Comparison of ENCODE assay signal across 8 cellular contexts in the genomic region with DNA sequence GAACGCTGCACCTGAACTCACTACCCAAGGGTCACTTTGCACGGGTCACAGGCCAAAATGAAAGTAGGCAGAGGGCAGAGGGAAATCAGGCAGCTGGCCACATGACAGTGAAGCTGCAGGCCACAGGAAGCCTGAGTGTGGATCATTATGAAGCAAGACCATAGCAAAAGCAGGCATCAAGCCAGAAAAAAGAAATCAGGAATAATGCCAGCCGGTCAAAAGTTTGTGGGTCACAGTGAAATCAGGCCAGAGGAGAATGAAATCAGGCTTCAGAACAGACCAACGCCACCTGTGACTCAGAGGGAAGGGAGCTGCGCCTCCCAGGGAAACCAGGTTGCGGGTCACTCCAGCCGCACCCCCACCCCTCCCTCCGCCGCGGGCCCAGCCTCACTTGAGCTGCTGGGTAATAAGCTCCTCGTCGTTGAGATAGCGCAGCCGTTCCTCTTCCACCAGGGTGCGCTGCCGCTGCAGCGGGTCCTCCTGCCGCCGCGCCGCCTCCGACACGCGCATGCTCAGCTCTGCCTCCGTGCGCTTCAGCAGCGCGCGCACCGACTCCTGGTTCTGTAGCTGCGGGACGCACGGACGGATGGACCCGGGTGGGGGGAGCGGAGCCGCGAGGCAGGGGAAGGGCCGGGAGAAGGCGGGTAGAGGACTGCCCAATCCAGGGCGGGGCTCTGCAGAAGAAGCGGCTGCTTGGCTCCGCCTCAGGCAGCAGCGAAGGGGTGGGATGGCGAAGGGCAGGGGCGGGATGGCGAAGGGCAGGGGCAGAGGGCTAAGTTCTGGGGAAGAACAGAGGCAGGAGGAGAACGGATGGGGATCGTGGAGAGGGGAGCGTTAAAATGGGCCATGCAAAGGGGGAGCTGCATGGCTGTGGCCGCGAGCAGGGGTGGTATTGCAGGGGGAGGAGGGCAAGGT. TPM values are rescaled to one million over a fixed set of nuclear protein-coding genes. Genes with fewer than 3 reads are reported as not detected.
DNase-seq lines count a peak whose midpoint lies in the region; ATAC-seq and TF ChIP-seq lines count a peak whose summit lies in the region.

No MANE protein-coding gene starts in this region.

- H3K9me3 ChIP-seq in right lobe of liver, result no peaks in the 10 kb centered on the region

- H3K27me3 Mint-ChIP-seq in activated CD4-positive, alpha-beta memory T cell treated with anti-CD3 and anti-CD28 coated beads, Interleukin-2, amount 10 ng/mL, durations not matched to agents 7 days and 5 days, result peaks cover 55% of the 10 kb centered on the region

- POLR2A ChIA-PET in activated CD4-positive, alpha-beta memory T cell treated with anti-CD3 and anti-CD28 coated beads, Interleukin-2, amount 10 ng/mL, durations not matched to agents 7 days and 5 days (lab: Charles Lee), result interaction anchor here (0.6 to 2.8 kb wide), 12 partner anchors 9 to 174 kb away, joined by 3 to 11 read pairs (median 4); partner anchors contain the start of gene EPOP

- 3% methylated on average over 28 of the region's 52 CpGs for WGBS in right lobe of liver (ENCODE audit: insufficient coverage, low coverage, low lambda C conversion rate, missing lambda C conversion rate)

- no peak overlapping the region for H3K27ac ChIP-seq in HL-60 (replicated peaks)
- H3K27ac ChIP-seq in dorsolateral prefrontal cortex, result peak overlapping the region; percentile 37 to 99 (median 80)
- H3K27ac ChIP-seq in right lobe of liver, result peak overlapping the region; percentile 46 to 82 (median 63)

- ATAC-seq in GM18909 (IDR thresholded peaks at IDR 0.05; ENCODE audit: poor library complexity, unreplicated experiment), result peak; percentile 78
- peak; percentile 82 to 87 (median 84) for ATAC-seq in right lobe of liver

- peak overlapping the region; percentile 87 for H3K4me3 Mint-ChIP-seq in activated CD4-positive, alpha-beta memory T cell treated with anti-CD3 and anti-CD28 coated beads, Interleukin-2, amount 10 ng/mL, durations not matched to agents 7 days and 5 days

- peak; percentile 34 for TF ChIP-seq POLR2A in right lobe of liver (IDR thresholded peaks at IDR 0.05)

- intact Hi-C loops in dorsolateral prefrontal cortex (cut with DNase I), result loop anchor here (1.0 to 5.0 kb wide), 4 partner anchors 26 to 107 kb away; no protein-coding TSS in a partner anchor
- intact Hi-C loops in right lobe of liver (cut with DNase I), result no loop called here

- peaks cover 30% of the 10 kb centered on the region for H3K4me1 Mint-ChIP-seq in activated CD4-positive, alpha-beta memory T cell treated with anti-CD3 and anti-CD28 coated beads, Interleukin-2, amount 10 ng/mL, durations not matched to agents 7 days and 5 days

- H3K4me3 ChIP-seq in HL-60 (replicated peaks; ENCODE audit: insufficient read depth, low read length), result peak overlapping the region; percentile 42
- H3K4me3 ChIP-seq in dorsolateral prefrontal cortex, result peak overlapping the region in 57 of 59 donors; percentile 14 to 61 (median 43)
- H3K4me3 ChIP-seq in right lobe of liver, result peak overlapping the region; percentile 6 to 43 (median 15)

- H3K27ac Mint-ChIP-seq in activated CD4-positive, alpha-beta memory T cell treated with anti-CD3 and anti-CD28 coated beads, Interleukin-2, amount 10 ng/mL, durations not matched to agents 7 days and 5 days, result no peak overlapping the region

- CTCF ChIA-PET in activated CD4-positive, alpha-beta memory T cell treated with anti-CD3 and anti-CD28 coated beads, Interleukin-2, amount 10 ng/mL, durations not matched to agents 7 days and 5 days (lab: Charles Lee), result interaction anchor here (0.6 to 4.2 kb wide), 57 partner anchors 9 to 1844 kb away, joined by 3 to 217 read pairs (median 5); partner anchors contain the start of genes ARHGAP23, EPOP and SRCIN1

- H3K9me3 Mint-ChIP-seq in activated CD4-positive, alpha-beta memory T cell treated with anti-CD3 and anti-CD28 coated beads, Interleukin-2, amount 10 ng/mL, durations not matched to agents 7 days and 5 days, result no peaks in the 10 kb centered on the region

- TF ChIP-seq CTCF in HL-60 (IDR thresholded peaks at IDR 0.05; ENCODE audit: insufficient read depth, low read length), result peak; percentile 91
- peak; percentile 34 to 100 (median 95) for TF ChIP-seq CTCF in dorsolateral prefrontal cortex (IDR thresholded peaks at IDR 0.05 in 54 of 56, conservative IDR thresholded peaks at IDR 0.05 in 2 of 56; ENCODE audit: low read depth in 1 of 56, partially characterized antibody in 56 of 56)
- peak; percentile 87 to 92 (median 90) for TF ChIP-seq CTCF in right lobe of liver (IDR thresholded peaks at IDR 0.05)

- H3K36me3 ChIP-seq in right lobe of liver, result no peaks in the 10 kb centered on the region

- peaks cover 23% of the 10 kb centered on the region for H3K27me3 ChIP-seq in HL-60 (ENCODE audit: insufficient read depth, poor library complexity, severe bottlenecking)
- peaks cover 0 to 9% (median 0%) of the 10 kb centered on the region in 45 donors for H3K27me3 ChIP-seq in dorsolateral prefrontal cortex
- H3K27me3 ChIP-seq in right lobe of liver, result no peaks in the 10 kb centered on the region

- H3K36me3 Mint-ChIP-seq in activated CD4-positive, alpha-beta memory T cell treated with anti-CD3 and anti-CD28 coated beads, Interleukin-2, amount 10 ng/mL, durations not matched to agents 7 days and 5 days (ENCODE audit: low read depth), result no peaks in the 10 kb centered on the region

- peaks cover 0 to 31% (median 13%) of the 10 kb centered on the region in 4 donors for H3K4me1 ChIP-seq in right lobe of liver

- peak; percentile 98 for DNase-seq in AG08395 (ENCODE audit: low spot score)
- peak; percentile 88 to 89 for DNase-seq in HL-60 (ENCODE audit: low read depth in 1 of 2, low spot score in 1 of 2)
- DNase-seq in NCI-H82 (lab: John Stamatoyannopoulos, UW), result peak; percentile 98
- DNase-seq in activated CD4-positive, alpha-beta memory T cell treated with anti-CD3 and anti-CD28 coated beads, Interleukin-2, amount 10 ng/mL, durations not matched to agents 7 days and 5 days, result peak; percentile 91
- DNase-seq in dorsolateral prefrontal cortex, result peak; percentile 82 to 93 (median 90)
- peak; percentile 94 to 96 (median 95) for DNase-seq in right lobe of liver
- peak; percentile 89 to 90 for DNase-seq in stimulated activated CD4-positive, alpha-beta T cell treated with anti-CD3 and anti-CD28 coated beads, Interleukin-2, amount 100 ng/mL, for 48 hours

RNA-seq across cellular contexts. Expression of gene SRCIN1, which starts 47.7 kb away (rescaled TPM):
- total RNA-seq in activated CD4-positive, alpha-beta memory T cell treated with anti-CD3 and anti-CD28 coated beads, Interleukin-2, amount 10 ng/mL, durations not matched to agents 7 days and 5 days, result under 1 TPM; 0.05 to 0.20 TPM
- total RNA-seq in dorsolateral prefrontal cortex (100 to 1,000 TPM in 111 of 120 experiments, 10 to 100 TPM in 9; 80.9 to 338 (median 151) TPM), right lobe of liver (10 to 100 TPM in 4 of 6 experiments, 1 to 10 TPM in 2; 5.6 to 17.6 (median 11.5) TPM)

Comparison
In these comparisons a context has a peak if more than half of its experiments do, and no peak if none do; other contexts are left out.
1. RNA of gene SRCIN1, which starts 47.7 kb away (total RNA-seq): 80.9 to 338 TPM in dorsolateral prefrontal cortex and 5.6 to 17.6 TPM in right lobe of liver; 0.05 to 0.20 TPM in activated CD4-positive, alpha-beta memory T cell treated with anti-CD3 and anti-CD28 coated beads, Interleukin-2, amount 10 ng/mL, durations not matched to agents 7 days and 5 days; every median in the first group is over 4 times any median in the second.
2. intact Hi-C loops: an anchor here in dorsolateral prefrontal cortex (1.0 to 5.0 kb wide); none called in right lobe of liver.
3. Peak in every context shown above with its lines, with median percentiles within 50 percentile points of each other: DNase-seq, H3K4me3 ChIP-seq and CTCF ChIP-seq.